Comparison of ENCODE assay signal across 9 cellular contexts in the genomic region with DNA sequence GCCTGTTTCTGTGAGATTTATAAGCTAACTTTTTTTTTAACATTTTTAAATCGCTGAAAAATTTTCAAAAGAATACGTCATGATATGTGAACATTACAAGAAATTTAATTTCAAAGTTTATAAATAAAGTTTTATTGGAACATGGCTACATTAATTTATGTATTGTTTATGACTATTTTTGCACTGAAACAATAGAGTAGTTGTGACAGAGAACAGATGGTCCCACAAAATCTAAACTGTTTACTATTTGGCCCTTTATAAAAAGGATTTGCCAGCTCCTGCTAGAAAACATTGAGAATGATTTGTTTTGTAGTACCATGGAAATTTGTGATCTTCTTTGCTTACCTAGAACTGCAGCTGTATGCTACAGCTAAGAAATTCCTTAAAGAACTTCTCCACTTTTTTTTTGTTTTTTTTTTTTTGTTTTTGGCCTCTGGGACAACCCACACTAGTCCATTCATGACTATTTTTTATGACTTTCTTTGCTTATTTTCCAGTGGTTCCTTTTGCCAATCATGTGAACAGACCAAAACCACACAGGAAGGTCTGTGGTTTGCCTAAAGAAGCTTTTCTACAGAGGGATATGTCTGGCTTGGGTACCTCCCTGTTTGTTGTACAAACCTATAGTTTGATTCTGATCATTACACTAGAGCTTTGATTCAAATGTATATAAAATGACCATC. TPM values are rescaled to one million over a fixed set of nuclear protein-coding genes. Genes with fewer than 3 reads are reported as not detected.
DNase-seq lines count a peak whose midpoint lies in the region; ATAC-seq and TF ChIP-seq lines count a peak whose summit lies in the region.
"Had no signal": no experiment of that assay in that cellular context is flagged by ENCODE, and none has a peak within 500 bp of the region (broad histone marks: within the 10 kb centered on the region; RNA-seq: fewer than 3 reads in every experiment).

No MANE protein-coding gene starts in this region.

- H3K4me2 ChIP-seq in OCI-LY3 (ENCODE audit: low read length) = peak overlapping the region; percentile 78

- no peaks in the 10 kb centered on the region for H4K20me1 ChIP-seq in OCI-LY3 (ENCODE audit: insufficient read depth, low read length)

- no peaks in the 10 kb centered on the region for H3K9me3 ChIP-seq in OCI-LY3 (ENCODE audit: insufficient read depth, low read length)

- ATAC-seq in GM18868 (IDR thresholded peaks at IDR 0.05; ENCODE audit: unreplicated experiment) (peak; percentile 20), GM19452 (IDR thresholded peaks at IDR 0.05; ENCODE audit: unreplicated experiment) (no peak), HG03280 (IDR thresholded peaks at IDR 0.05; ENCODE audit: unreplicated experiment) (no peak)

- peaks cover 80% of the 10 kb centered on the region for H3K79me2 ChIP-seq in OCI-LY3 (ENCODE audit: low read length)

- peak overlapping the region; percentile 84 for H3K9ac ChIP-seq in OCI-LY3 (ENCODE audit: low read length)

- H3K4me3 ChIP-seq in OCI-LY3 (ENCODE audit: low read length) = peak overlapping the region; percentile 59; the same call in 1 of the 2 replicates

- no peaks in the 10 kb centered on the region for H3K27me3 ChIP-seq in OCI-LY3 (ENCODE audit: low read depth, low read length)

- H3K36me3 ChIP-seq in OCI-LY3 (replicated peaks; ENCODE audit: low read depth, low read length) = peaks cover 2% of the 10 kb centered on the region

- no peak overlapping the region for H2AFZ ChIP-seq in OCI-LY3 (ENCODE audit: low read depth, low read length)

- TF ChIP-seq CTCF in OCI-LY3 (IDR thresholded peaks at IDR 0.05; ENCODE audit: low read depth, low read length) (no peak), GM20000 (IDR thresholded peaks at IDR 0.05; ENCODE audit: extremely low read depth, missing control alignments) (no peak), GM10266 (IDR thresholded peaks at IDR 0.05; ENCODE audit: control insufficient read depth, insufficient read depth, low read depth, missing control alignments) (no peak)

- peaks cover 84% of the 10 kb centered on the region for H3K4me1 ChIP-seq in OCI-LY3 (ENCODE audit: low read length)

- peak overlapping the region; percentile 94 for H3K27ac ChIP-seq in OCI-LY3 (ENCODE audit: low read length)

- peak; percentile 62 for DNase-seq in A172 (ENCODE audit: low spot score)
- peak; percentile 39 for DNase-seq in cerebellar cortex (ENCODE audit: low spot score)
- DNase-seq in GM20000 (ENCODE audit: low spot score) = no peak
- no peak for DNase-seq in GM10266 (ENCODE audit: extremely low spot score)
- DNase-seq: activated B cell treated with CpG ODN at 0.5 μM for 24 hours had no signal

RNA-seq across cellular contexts. Expression of gene ST7, which starts 55.7 kb away (rescaled TPM):
- total RNA-seq in A172 (2014; rRNA removed; shearing (Covaris generic)) = 11.9 and 12.9 TPM in 2 replicates

Comparison
In these comparisons a context has a peak if more than half of its experiments do, and no peak if none do; other contexts are left out.
1. DNase-seq: peak in A172 (single experiment) and cerebellar cortex (single experiment); none in GM20000 (single experiment) and GM10266 (single experiment).